In genomic region chr16:30738984-30739951, GRCh38 we compare ENCODE assay signal across 14 cellular contexts. TPM values are rescaled to one million over a fixed set of nuclear protein-coding genes. Genes with fewer than 3 reads are reported as not detected.
DNase-seq lines count a peak whose midpoint lies in the region; ATAC-seq and TF ChIP-seq lines count a peak whose summit lies in the region.
"Had no signal": no experiment of that assay in that cellular context is flagged by ENCODE, and none has a peak within 500 bp of the region (broad histone marks: within the 10 kb centered on the region; RNA-seq: fewer than 3 reads in every experiment).

No MANE protein-coding gene starts in this region.

- DNase-seq in H7 (peak; percentile 60), coronary artery (ENCODE audit: low spot score) (no peak), NCI-H526 (lab: John Stamatoyannopoulos, UW) (no peak)
- DNase-seq: activated CD8-positive, alpha-beta T cell treated with anti-CD3 and anti-CD28 coated beads, Interleukin-2, amount 10 ng/mL, durations not matched to agents 7 days and 5 days; activated naive CD4-positive, alpha-beta T cell treated with anti-CD3 and anti-CD28 coated beads, Interleukin-2, amount 10 ng/mL, durations not matched to agents 7 days and 5 days; Kasumi-1; naive thymus-derived CD4-positive, alpha-beta T cell; NCI-H2171 treated with DMSO at 0.1 percent for 48 hours; right lobe of liver; T-helper 2 cell had no signal

- H3K36me3 ChIP-seq in H7 (replicated peaks; ENCODE audit: control insufficient read depth, insufficient read depth, low read length), result peaks cover 25% of the 10 kb centered on the region

- H3K4me3 ChIP-seq in H7 (ENCODE audit: insufficient read depth, low read depth, low read length) (no peak overlapping the region), coronary artery (no peak overlapping the region), skin epidermis (no peak overlapping the region)
- H3K4me3 ChIP-seq: BLaER1 treated with 17β-estradiol and CSF1 and Interleukin-3, amounts not matched to agents 10 nM and 100 nM; right lobe of liver had no signal

- no peaks in the 10 kb centered on the region for H3K27me3 ChIP-seq in H7 (ENCODE audit: control insufficient read depth, insufficient read depth, low read length)
- H3K27me3 ChIP-seq: BLaER1 treated with 17β-estradiol and CSF1 and Interleukin-3, amounts not matched to agents 10 nM and 100 nM; right lobe of liver had no signal

- ATAC-seq in HG02798 (IDR thresholded peaks at IDR 0.05; ENCODE audit: poor library complexity, unreplicated experiment), result no peak
- no peak for ATAC-seq in GM18511 (IDR thresholded peaks at IDR 0.05; ENCODE audit: unreplicated experiment)
- ATAC-seq: activated CD8-positive, alpha-beta T cell treated with anti-CD3 and anti-CD28 coated beads, Interleukin-2, amount 10 ng/mL, durations not matched to agents 7 days and 5 days; naive thymus-derived CD4-positive, alpha-beta T cell had no signal

- H3K27ac ChIP-seq in coronary artery, result peak overlapping the region; percentile 42 to 58
- H3K27ac ChIP-seq in skin epidermis, result peak overlapping the region in 17 of 21 experiments; percentile 2 to 85 (median 74)
- H3K27ac ChIP-seq: BLaER1 treated with 17β-estradiol and CSF1 and Interleukin-3, amounts not matched to agents 10 nM and 100 nM; right lobe of liver had no signal

- TF ChIP-seq CTCF in coronary artery (IDR thresholded peaks at IDR 0.05), result no peak

RNA-seq across cellular contexts. Expression of gene PHKG2, which starts 9.0 kb away (rescaled TPM):
- 27.0 and 32.0 TPM in 2 replicates for total RNA-seq in H7 (2014; rRNA removed; shearing (Covaris generic))

RNA-seq across cellular contexts. Expression of gene CFAP119, which starts 22.6 kb away (rescaled TPM):
- total RNA-seq in H7 (2014; rRNA removed; shearing (Covaris generic)), result 1.5 and 2.1 TPM in 2 replicates

RNA-seq across cellular contexts. Expression of gene RNF40, which starts 22.9 kb away (rescaled TPM):
- 72.6 and 72.9 TPM in 2 replicates for total RNA-seq in H7 (2014; rRNA removed; shearing (Covaris generic))

RNA-seq across cellular contexts. Expression of gene SRCAP, which starts 40.3 kb away (rescaled TPM):
- 7.4 and 12.1 TPM in 2 replicates for total RNA-seq in H7 (2014; rRNA removed; shearing (Covaris generic))

RNA-seq across cellular contexts. Expression of gene ZNF629, which starts 47.7 kb away (rescaled TPM):
- total RNA-seq in H7 (2014; rRNA removed; shearing (Covaris generic)), result 15.1 and 16.0 TPM in 2 replicates
